Comparison of ENCODE assay signal across 25 cellular contexts in the genomic region with DNA sequence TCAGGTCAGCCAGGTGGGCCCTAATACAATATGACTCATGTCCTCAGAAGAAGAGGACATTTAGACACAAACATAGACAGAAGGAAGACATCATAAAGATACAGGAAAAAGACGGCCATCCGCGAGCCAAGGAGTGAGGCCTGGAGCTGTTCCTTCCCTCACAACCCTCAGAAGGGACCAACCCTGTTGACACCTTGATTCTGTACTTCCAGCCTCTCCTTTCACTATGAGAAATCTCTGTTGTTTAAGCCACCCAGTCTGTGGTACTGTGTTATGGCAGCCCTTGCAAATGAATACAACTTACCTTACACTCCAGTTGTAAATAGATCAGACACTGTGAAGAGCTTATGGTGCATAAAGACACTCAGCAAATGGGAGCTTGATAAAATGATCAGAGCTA.
"Had no signal": no experiment of that assay in that cellular context is flagged by ENCODE, and none has a peak within 500 bp of the region (broad histone marks: within the 10 kb centered on the region; RNA-seq: fewer than 3 reads in every experiment).

No MANE protein-coding gene starts in this region.

- H3K27me3 Mint-ChIP-seq: stimulated activated naive B cell treated with anti-CD40 and anti-IgM and Interleukin-4, amounts not matched to agents 10 μg/mL and 1 μg/mL and 100 μg/mL, for 72 hours; stimulated activated naive CD8-positive, alpha-beta T cell treated with anti-CD3 and anti-CD28 coated beads, Interleukin-15, amount 100 ng/mL, for 72 hours; type B pancreatic cell had no signal

- H3K4me1 ChIP-seq: left ventricle myocardium inferior, prostate gland, tibial nerve, uterus had no signal

- H3K36me3 ChIP-seq: left ventricle myocardium inferior, pancreas, prostate gland, tibial nerve, uterus had no signal

- H3K27ac ChIP-seq: left ventricle myocardium inferior, pancreas, prostate gland, skin epidermis, tibial nerve, uterus had no signal

- H3K4me3 ChIP-seq: left ventricle myocardium inferior, lung, pancreas, prostate gland, skin epidermis, tibial nerve, uterus had no signal

- H3K27ac Mint-ChIP-seq: naive thymus-derived CD8-positive, alpha-beta T cell; nephron; stimulated activated naive B cell treated with anti-CD40 and anti-IgM and Interleukin-4, amounts not matched to agents 10 μg/mL and 1 μg/mL and 100 μg/mL, for 72 hours; stimulated activated naive CD8-positive, alpha-beta T cell treated with anti-CD3 and anti-CD28 coated beads, Interleukin-15, amount 100 ng/mL, for 72 hours; type B pancreatic cell had no signal

- H3K9me3 Mint-ChIP-seq: nephron; neural crest cell; stimulated activated naive CD8-positive, alpha-beta T cell treated with anti-CD3 and anti-CD28 coated beads, Interleukin-15, amount 100 ng/mL, for 72 hours; type B pancreatic cell had no signal

- H3K27me3 ChIP-seq: pancreas, tibial nerve, uterus had no signal

- H3K9me3 ChIP-seq: pancreas, prostate gland, uterus had no signal

- DNase-seq: islet precursor cell; left ventricle myocardium inferior; midbrain; naive thymus-derived CD8-positive, alpha-beta T cell; nucleus accumbens; pancreas; posterior cingulate gyrus; retina; right cardiac atrium; stimulated activated CD4-positive, alpha-beta T cell treated with anti-CD3 and anti-CD28 coated beads, Interleukin-12 subunit alpha, Interleukin-12 subunit beta, amount 100 ng/mL, for 4 hours; stimulated activated CD4-positive, alpha-beta T cell treated with anti-CD3 and anti-CD28 coated beads, Interleukin-15, amount 100 ng/mL, for 24 hours; stimulated activated CD4-positive, alpha-beta T cell treated with anti-CD3 and anti-CD28 coated beads, Interleukin-2, amount 100 ng/mL, for 24 hours; stimulated activated CD4-positive, alpha-beta T cell treated with anti-CD3 and anti-CD28 coated beads, Interleukin-4, amount 100 ng/mL, for 1 hour; stimulated activated naive B cell treated with anti-CD40 and anti-IgM and Interleukin-4, amounts not matched to agents 10 μg/mL and 1 μg/mL and 100 μg/mL, for 72 hours; stimulated activated naive CD8-positive, alpha-beta T cell treated with anti-CD3 and anti-CD28 coated beads, Interleukin-15, amount 100 ng/mL, for 72 hours; substantia nigra; uterus had no signal

- H3K4me3 Mint-ChIP-seq: naive thymus-derived CD8-positive, alpha-beta T cell; nephron; neural crest cell; stimulated activated naive B cell treated with anti-CD40 and anti-IgM and Interleukin-4, amounts not matched to agents 10 μg/mL and 1 μg/mL and 100 μg/mL, for 72 hours; stimulated activated naive CD8-positive, alpha-beta T cell treated with anti-CD3 and anti-CD28 coated beads, Interleukin-15, amount 100 ng/mL, for 72 hours; type B pancreatic cell had no signal

- H3K36me3 Mint-ChIP-seq: naive thymus-derived CD8-positive, alpha-beta T cell; stimulated activated naive B cell treated with anti-CD40 and anti-IgM and Interleukin-4, amounts not matched to agents 10 μg/mL and 1 μg/mL and 100 μg/mL, for 72 hours; type B pancreatic cell had no signal

- H3K4me1 Mint-ChIP-seq: naive thymus-derived CD8-positive, alpha-beta T cell; neural crest cell; stimulated activated naive B cell treated with anti-CD40 and anti-IgM and Interleukin-4, amounts not matched to agents 10 μg/mL and 1 μg/mL and 100 μg/mL, for 72 hours; stimulated activated naive CD8-positive, alpha-beta T cell treated with anti-CD3 and anti-CD28 coated beads, Interleukin-15, amount 100 ng/mL, for 72 hours had no signal

- ATAC-seq: naive thymus-derived CD8-positive, alpha-beta T cell; pancreas; sciatic nerve; stimulated activated naive B cell treated with anti-CD40 and anti-IgM and Interleukin-4, amounts not matched to agents 10 μg/mL and 1 μg/mL and 100 μg/mL, for 72 hours; stimulated activated naive CD8-positive, alpha-beta T cell treated with anti-CD3 and anti-CD28 coated beads, Interleukin-15, amount 100 ng/mL, for 72 hours had no signal
